ENCODE assay signal across 7 cellular contexts in the genomic region with DNA sequence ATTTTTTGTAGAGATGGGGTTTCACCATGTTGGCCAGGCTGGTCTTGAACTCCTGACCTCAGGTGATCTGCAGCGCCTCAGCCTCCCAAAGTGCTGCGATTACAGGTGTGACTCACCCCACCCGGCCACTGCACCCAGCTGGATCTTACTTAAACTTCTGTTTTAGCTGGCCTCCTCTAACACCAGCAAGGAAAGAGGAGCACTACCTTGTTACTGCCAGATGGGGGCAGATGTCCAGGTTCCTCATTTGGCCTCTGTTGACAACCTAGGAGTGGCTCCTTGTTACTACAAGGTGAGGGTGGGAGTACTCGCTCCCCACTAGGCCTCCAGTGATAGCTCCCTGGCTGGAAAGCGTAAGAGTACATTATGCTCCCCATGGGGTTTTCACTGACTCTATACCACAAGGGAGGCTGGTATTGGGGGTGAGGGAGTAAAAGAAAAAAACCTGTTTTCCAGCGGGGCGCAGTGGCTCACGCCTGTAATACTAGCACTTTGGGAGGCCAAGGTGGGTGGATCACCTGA. TPM values are rescaled to one million over a fixed set of nuclear protein-coding genes. Genes with fewer than 3 reads are reported as not detected.
DNase-seq lines count a peak whose midpoint lies in the region; ATAC-seq and TF ChIP-seq lines count a peak whose summit lies in the region.

No MANE protein-coding gene starts in this region.

- WGBS in body of pancreas, 2 donors = 56 to 63% methylated on average over 8 of the region's 8 CpGs

- no peaks in the 10 kb centered on the region for H3K9me3 ChIP-seq in body of pancreas

- H3K4me1 ChIP-seq in body of pancreas = no peaks in the 10 kb centered on the region

- intact Hi-C loops in body of pancreas (cut with DNase I) = no loop called here

- no peaks in the 10 kb centered on the region for H3K27me3 ChIP-seq in body of pancreas

- TF ChIP-seq POLR2A in body of pancreas (IDR thresholded peaks at IDR 0.05) = no peak

- peak; percentile 78 for ATAC-seq in GM21786 (IDR thresholded peaks at IDR 0.05; ENCODE audit: unreplicated experiment)
- peak; percentile 89 for ATAC-seq in body of pancreas
- ATAC-seq in stimulated activated naive CD8-positive, alpha-beta T cell treated with anti-CD3 and anti-CD28 coated beads, Interleukin-15, Interleukin-2, amounts not matched to agents 100 U/mL and 50 U/mL, for 24 hours = peak; percentile 96

- no peak overlapping the region for H3K27ac ChIP-seq in body of pancreas

- H3K4me3 ChIP-seq in LNCaP clone FGC (ENCODE audit: low read depth, low read length) (no peak overlapping the region), body of pancreas (no peak overlapping the region)

- DNase-seq in GM10266 (ENCODE audit: extremely low spot score) (peak; percentile 63), LNCaP clone FGC (ENCODE audit: low read depth) (peak; percentile 22), T follicular helper cell (ENCODE audit: low read depth) (peak; percentile 38), body of pancreas (peak; percentile 49 to 60 (median 56)), kidney tubule cell (ENCODE audit: low spot score) (peak; percentile 87)
- peak; percentile 62 for DNase-seq in stimulated activated naive CD8-positive, alpha-beta T cell treated with anti-CD3 and anti-CD28 coated beads, Interleukin-15, Interleukin-2, amounts not matched to agents 100 U/mL and 50 U/mL, for 24 hours

- H3K36me3 ChIP-seq in body of pancreas (replicated peaks in 1 of 2; ENCODE audit: insufficient read depth in 1 of 2, low read depth in 2 of 2) = no peaks in the 10 kb centered on the region

- TF ChIP-seq CTCF in GM10266 (IDR thresholded peaks at IDR 0.05; ENCODE audit: control insufficient read depth, insufficient read depth, low read depth, missing control alignments) (peak; percentile 58), LNCaP clone FGC (IDR thresholded peaks at IDR 0.05; ENCODE audit: control insufficient read depth, extremely low read depth, insufficient read depth) (peak; percentile 56), body of pancreas (IDR thresholded peaks at IDR 0.05) (peak; percentile 31 to 65 (median 51))

RNA-seq across cellular contexts. Expression of a gene that starts 13.1 kb away (rescaled TPM):
- 10 to 100 TPM; 18.5 to 27.8 TPM for total RNA-seq in body of pancreas

RNA-seq across cellular contexts. Expression of a gene that starts 27.2 kb away (rescaled TPM):
- 100 to 1,000 TPM in 1 of 2 donors, 10 to 100 TPM in 1; 56.3 to 106 TPM for total RNA-seq in body of pancreas

Comparison
In these comparisons a context has a peak if more than half of its experiments do, and no peak if none do; other contexts are left out.
1. DNase-seq: peak in every context shown above with its lines; median percentile 87 in kidney tubule cell; 63 in GM10266; 62 in stimulated activated naive CD8-positive, alpha-beta T cell treated with anti-CD3 and anti-CD28 coated beads, Interleukin-15, Interleukin-2, amounts not matched to agents 100 U/mL and 50 U/mL, for 24 hours; 56 in body of pancreas; 38 in T follicular helper cell; 22 in LNCaP clone FGC.